In genomic region chr10:61289813-61290212, GRCh38 we compare ENCODE assay signal across 27 cellular contexts.
"Had no signal": no experiment of that assay in that cellular context is flagged by ENCODE, and none has a peak within 500 bp of the region (broad histone marks: within the 10 kb centered on the region; RNA-seq: fewer than 3 reads in every experiment).

No MANE protein-coding gene starts in this region.

- H3K27ac ChIP-seq: colonic mucosa, coronary artery, dorsolateral prefrontal cortex, epithelial cell of prostate, esophagus muscularis mucosa, esophagus squamous epithelium, foreskin keratinocyte, gastrocnemius medialis, gastroesophageal sphincter, heart left ventricle, heart right ventricle had no signal

- DNase-seq: colonic mucosa; dermis blood vessel endothelial cell; dorsolateral prefrontal cortex; effector CD4-positive, alpha-beta T cell; effector CD8-positive, alpha-beta T cell; effector memory CD4-positive, alpha-beta T cell; effector memory CD8-positive, alpha-beta T cell; endodermal cell; erythroblast; esophagus squamous epithelium; foreskin fibroblast; foreskin keratinocyte; foreskin melanocyte; gastrocnemius medialis; glutamatergic neuron; head of caudate nucleus; heart left ventricle; heart right ventricle had no signal

- FAIRE-seq: colon, endometrium, endothelial cell of umbilical vein, frontal cortex had no signal

- H3K4me1 ChIP-seq: colonic mucosa, foreskin keratinocyte, gastrocnemius medialis had no signal

- H3K9me3 ChIP-seq: colonic mucosa, esophagus muscularis mucosa, esophagus squamous epithelium, gastrocnemius medialis, gastroesophageal sphincter had no signal

- ATAC-seq: effector memory CD8-positive, alpha-beta T cell; esophagus mucosa; foreskin keratinocyte; gastrocnemius medialis; gastroesophageal sphincter; heart left ventricle; heart right ventricle had no signal

- H3K27me3 ChIP-seq: colonic mucosa, dorsolateral prefrontal cortex, esophagus muscularis mucosa, esophagus squamous epithelium, foreskin keratinocyte, gastrocnemius medialis, gastroesophageal sphincter, heart left ventricle, heart right ventricle had no signal

- H3K36me3 ChIP-seq: colonic mucosa, esophagus muscularis mucosa, esophagus squamous epithelium, gastrocnemius medialis, gastroesophageal sphincter, heart left ventricle, heart right ventricle had no signal

- H3K4me3 ChIP-seq: colonic mucosa, coronary artery, dorsolateral prefrontal cortex, esophagus muscularis mucosa, esophagus squamous epithelium, gastrocnemius medialis, gastroesophageal sphincter, heart left ventricle, heart right ventricle had no signal
